ENCODE assay signal across 29 cellular contexts in the genomic region with DNA sequence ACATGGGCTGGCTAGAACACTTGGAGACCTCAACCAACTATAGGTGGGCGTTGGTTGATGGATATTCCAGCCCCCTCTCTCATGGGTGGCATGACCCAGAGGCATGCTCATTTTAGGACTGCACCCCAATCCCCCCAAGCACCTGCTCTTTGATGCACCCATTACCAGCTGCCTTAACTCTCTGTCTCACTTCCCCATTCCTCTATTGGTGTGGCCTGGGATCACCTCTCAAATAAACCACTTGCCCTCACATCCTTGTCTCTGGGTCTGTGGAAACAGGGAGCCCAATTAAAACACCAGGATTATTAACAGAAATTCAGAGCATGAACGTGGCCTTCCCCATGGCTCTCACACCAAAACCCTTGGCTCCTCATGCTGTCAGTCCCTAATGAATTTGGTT.
"Had no signal": no experiment of that assay in that cellular context is flagged by ENCODE, and none has a peak within 500 bp of the region (broad histone marks: within the 10 kb centered on the region; RNA-seq: fewer than 3 reads in every experiment).

No MANE protein-coding gene starts in this region.

- H3K4me3 ChIP-seq: ovary, psoas muscle, right lobe of liver, sigmoid colon, stomach, thoracic aorta, thyroid gland, tibial nerve, upper lobe of right lung, uterus had no signal

- ATAC-seq: naive thymus-derived CD8-positive, alpha-beta T cell; psoas muscle; right cardiac atrium; right lobe of liver; stimulated activated effector memory CD8-positive, alpha-beta T cell treated with anti-CD3 and anti-CD28 coated beads, Interleukin-12 subunit alpha, Interleukin-12 subunit beta, amount 100 ng/mL, for 72 hours; stimulated activated naive B cell treated with anti-CD40 and anti-IgM and Interleukin-4, amounts not matched to agents 10 μg/mL and 1 μg/mL and 100 μg/mL, for 72 hours; upper lobe of right lung had no signal

- H3K36me3 Mint-ChIP-seq: naive thymus-derived CD8-positive, alpha-beta T cell; natural killer cell treated with Interleukin-12 subunit alpha and Interleukin-12 subunit beta and Interleukin-15 and Interleukin-18, amount 100 ng/mL, for 72 hours; stimulated activated effector memory CD8-positive, alpha-beta T cell treated with anti-CD3 and anti-CD28 coated beads, Interleukin-12 subunit alpha, Interleukin-12 subunit beta, amount 100 ng/mL, for 72 hours; stimulated activated naive B cell treated with anti-CD40 and anti-IgM and Interleukin-4, amounts not matched to agents 10 μg/mL and 1 μg/mL and 100 μg/mL, for 72 hours; type B pancreatic cell had no signal

- H3K4me1 Mint-ChIP-seq: naive thymus-derived CD8-positive, alpha-beta T cell; stimulated activated effector memory CD8-positive, alpha-beta T cell treated with anti-CD3 and anti-CD28 coated beads, Interleukin-12 subunit alpha, Interleukin-12 subunit beta, amount 100 ng/mL, for 72 hours; stimulated activated naive B cell treated with anti-CD40 and anti-IgM and Interleukin-4, amounts not matched to agents 10 μg/mL and 1 μg/mL and 100 μg/mL, for 72 hours had no signal

- H3K9me3 ChIP-seq: ovary, psoas muscle, right lobe of liver, sigmoid colon, stomach, thoracic aorta, thyroid gland, tibial nerve, upper lobe of right lung, uterus had no signal

- H3K9me3 Mint-ChIP-seq: natural killer cell treated with Interleukin-12 subunit alpha and Interleukin-12 subunit beta and Interleukin-15 and Interleukin-18, amount 100 ng/mL, for 72 hours; nephron progenitor cell; neural crest cell; stimulated activated naive CD8-positive, alpha-beta T cell treated with anti-CD3 and anti-CD28 coated beads, Interleukin-15, Interleukin-2, amounts not matched to agents 100 ng/mL and 50 ng/mL, for 24 hours; type B pancreatic cell had no signal

- DNase-seq: naive thymus-derived CD8-positive, alpha-beta T cell; nephron progenitor cell; occipital lobe; ovary; posterior cingulate gyrus; psoas muscle; right cardiac atrium; right lobe of liver; sigmoid colon; small intestine; stimulated activated CD4-positive, alpha-beta T cell treated with anti-CD3 and anti-CD28 coated beads, Interleukin-15, amount 100 ng/mL, for 24 hours; stimulated activated CD4-positive, alpha-beta T cell treated with anti-CD3 and anti-CD28 coated beads, Interleukin-2, amount 100 ng/mL, for 24 hours; stimulated activated CD4-positive, alpha-beta T cell treated with anti-CD3 and anti-CD28 coated beads, Interleukin-2, amount 100 ng/mL, for 48 hours; stimulated activated CD4-positive, alpha-beta T cell treated with anti-CD3 and anti-CD28 coated beads, Interleukin-4, amount 100 ng/mL, for 24 hours; stimulated activated naive B cell treated with anti-CD40 and anti-IgM and Interleukin-4, amounts not matched to agents 10 μg/mL and 1 μg/mL and 100 μg/mL, for 72 hours; stimulated activated naive CD4-positive, alpha-beta T cell treated with Interleukin-2 at 50 U/mL for 16 hours; stomach; thyroid gland; upper lobe of right lung; uterus had no signal

- H3K27me3 ChIP-seq: ovary, right lobe of liver, stomach, thyroid gland, tibial nerve, upper lobe of right lung, uterus had no signal

- H3K4me3 Mint-ChIP-seq: naive thymus-derived CD8-positive, alpha-beta T cell; natural killer cell treated with Interleukin-12 subunit alpha and Interleukin-12 subunit beta and Interleukin-15 and Interleukin-18, amount 100 ng/mL, for 72 hours; nephron progenitor cell; neural crest cell; stimulated activated effector memory CD8-positive, alpha-beta T cell treated with anti-CD3 and anti-CD28 coated beads, Interleukin-12 subunit alpha, Interleukin-12 subunit beta, amount 100 ng/mL, for 72 hours; stimulated activated naive B cell treated with anti-CD40 and anti-IgM and Interleukin-4, amounts not matched to agents 10 μg/mL and 1 μg/mL and 100 μg/mL, for 72 hours; stimulated activated naive CD8-positive, alpha-beta T cell treated with anti-CD3 and anti-CD28 coated beads, Interleukin-15, Interleukin-2, amounts not matched to agents 100 ng/mL and 50 ng/mL, for 24 hours; type B pancreatic cell had no signal

- H3K36me3 ChIP-seq: ovary, right lobe of liver, sigmoid colon, stomach, thoracic aorta, thyroid gland, tibial nerve, upper lobe of right lung, uterus had no signal

- H3K27ac Mint-ChIP-seq: naive thymus-derived CD8-positive, alpha-beta T cell; natural killer cell treated with Interleukin-12 subunit alpha and Interleukin-12 subunit beta and Interleukin-15 and Interleukin-18, amount 100 ng/mL, for 72 hours; nephron progenitor cell; progenitor cell of endocrine pancreas; stimulated activated effector memory CD8-positive, alpha-beta T cell treated with anti-CD3 and anti-CD28 coated beads, Interleukin-12 subunit alpha, Interleukin-12 subunit beta, amount 100 ng/mL, for 72 hours; stimulated activated naive B cell treated with anti-CD40 and anti-IgM and Interleukin-4, amounts not matched to agents 10 μg/mL and 1 μg/mL and 100 μg/mL, for 72 hours; stimulated activated naive CD8-positive, alpha-beta T cell treated with anti-CD3 and anti-CD28 coated beads, Interleukin-15, Interleukin-2, amounts not matched to agents 100 ng/mL and 50 ng/mL, for 24 hours; type B pancreatic cell had no signal

- H3K4me1 ChIP-seq: parathyroid adenoma, psoas muscle, right lobe of liver, sigmoid colon, stomach, tibial nerve, upper lobe of right lung, uterus had no signal

- FAIRE-seq: small intestine had no signal

- H3K79me2 ChIP-seq: parathyroid adenoma had no signal

- H2AFZ ChIP-seq: parathyroid adenoma had no signal

- H3K27ac ChIP-seq: ovary, parathyroid adenoma, psoas muscle, right lobe of liver, sigmoid colon, stomach, thoracic aorta, thyroid gland, upper lobe of right lung, uterus had no signal

- H3K9ac ChIP-seq: parathyroid adenoma had no signal
